Comparison of ENCODE assay signal across 8 cellular contexts in genomic region chr15:68820205-68820588, GRCh38. TPM values are rescaled to one million over a fixed set of nuclear protein-coding genes. Genes with fewer than 3 reads are reported as not detected.
A peak's percentile ranks its signal among the peaks of the same experiment; 100 is the strongest.
DNase-seq lines count a peak whose midpoint lies in the region; ATAC-seq, FAIRE-seq and TF ChIP-seq lines count a peak whose summit lies in the region.

No MANE protein-coding gene starts in this region.

- WGBS in GM12878 (ENCODE audit: insufficient coverage, insufficient replicate concordance, low lambda C conversion rate, missing lambda C conversion rate), result under 1% methylated on average over 26 of the region's 31 CpGs

- H3K9me3 ChIP-seq in GM12878 (replicated peaks; ENCODE audit: control insufficient read depth, insufficient read depth, low read length), result no peaks in the 10 kb centered on the region

- H2AFZ ChIP-seq in GM12878 (ENCODE audit: control insufficient read depth, low read depth, low read length), result peak overlapping the region; percentile 47; the same call in 1 of the 2 replicates

- peak; percentile 89 for TF ChIP-seq POLR2A in GM12878 (IDR thresholded peaks at IDR 0.05; ENCODE audit: low read depth, low read length)

- H3K9ac ChIP-seq in GM12878 (ENCODE audit: control insufficient read depth, insufficient read depth, low read length), result peak overlapping the region; percentile 99

- 0 out of 2 replicates have a peak overlapping the region, but pooled peaks have one; percentile 25 for H3K4me2 ChIP-seq in GM12878 (ENCODE audit: control insufficient read depth, insufficient read depth)

- DNase-seq in NK-92 treated with Interleukin-12 subunit alpha and Interleukin-12 subunit beta, amount 100 ng/mL, for 24 hours (lab: John Stamatoyannopoulos, UW), result peak; percentile 62
- no peak for DNase-seq in NK-92 (lab: John Stamatoyannopoulos, UW; ENCODE audit: unreplicated experiment)
- DNase-seq in T-helper 2 cell, result peak; percentile 24 to 82 (median 45)
- no peak for DNase-seq in GM12878 (ENCODE audit: low read depth, low spot score)
- peak; percentile 51 for DNase-seq in kidney tubule cell (ENCODE audit: low spot score)
- DNase-seq in stimulated activated CD4-positive, alpha-beta T cell treated with anti-CD3 and anti-CD28 coated beads, Interleukin-2, amount 100 ng/mL, for 24 hours, result peak; percentile 70 to 75
- no peak for DNase-seq in foreskin melanocyte
- no peak for DNase-seq in NCI-H187 treated with DMSO at 0.1 percent for 48 hours (lab: John Stamatoyannopoulos, UW)

- TF ChIP-seq EP300 in GM12878 (IDR thresholded peaks at IDR 0.05; ENCODE audit: borderline replicate concordance in 1 of 2, control insufficient read depth in 1 of 2, low read depth in 2 of 2, low read length in 2 of 2), result no peak

- POLR2A ChIA-PET in GM12878 (lab: Charles Lee), result interaction anchor here (1.1 to 6.8 kb wide), 2 partner anchors 26 to 29 kb away, joined by 3 to 77 read pairs; no protein-coding TSS in a partner anchor

- CTCF ChIA-PET in GM12878 (lab: Yijun Ruan, JAX), result interaction anchor here (0.9 to 1.0 kb wide), 2 partner anchors 8 to 22 kb away, joined by 3 to 4 read pairs; no protein-coding TSS in a partner anchor

- ATAC-seq in GM12878, result peak; percentile 6; the same call in 2 of the 3 replicates

- SMC1A ChIA-PET in GM12878 (lab: Charles Lee; ENCODE audit: uncharacterized antibody, unreplicated experiment), result interaction anchor here (7.6 kb wide), 1 partner anchor 25 kb away, joined by 67 read pairs; no protein-coding TSS in a partner anchor

- TF ChIP-seq CTCF in GM12878 (IDR thresholded peaks at IDR 0.05 in 2 of 3, conservative IDR thresholded peaks at IDR 0.05 in 1 of 3; ENCODE audit: control insufficient read depth in 2 of 3, extremely low read depth in 1 of 3, insufficient read depth in 1 of 3, low read depth in 3 of 3, low read length in 3 of 3), result no peak

- in situ Hi-C loops in GM12878 (cut with MboI), result loop anchor here (25.0 kb wide), 1 partner anchor 1283 kb away; the partner anchor contains the start of gene MAP2K5

- TF ChIP-seq RAD21 in GM12878 (IDR thresholded peaks at IDR 0.05; ENCODE audit: insufficient read depth, low read depth, low read length), result no peak

- no TSS peak for BruUV-seq in GM12878 (replicated peaks; lab: Mats Ljungman, UMichigan)

- peaks cover 2% of the 10 kb centered on the region; the same call in 1 of the 2 replicates for H4K20me1 ChIP-seq in GM12878 (ENCODE audit: control insufficient read depth, insufficient read depth)

- H3K4me1 ChIP-seq in GM12878 (ENCODE audit: control insufficient read depth, insufficient read depth, low read length), result peaks cover 23% of the 10 kb centered on the region

- RAD21 ChIA-PET in GM12878 (lab: Charles Lee; ENCODE audit: unreplicated experiment), result interaction anchor here (1.1 kb wide), 1 partner anchor 37 kb away, joined by 3 read pairs; no protein-coding TSS in a partner anchor

- peaks cover 75% of the 10 kb centered on the region for H3K79me2 ChIP-seq in GM12878 (ENCODE audit: control insufficient read depth, insufficient read depth, low read length)

- H3K27ac ChIP-seq in GM12878 (ENCODE audit: control insufficient read depth, insufficient read depth), result peak overlapping the region; percentile 99

- H3K27me3 ChIP-seq in GM12878 (replicated peaks in 1 of 2; ENCODE audit: control insufficient read depth in 2 of 2, insufficient read depth in 2 of 2, low read length in 1 of 2), result no peaks in the 10 kb centered on the region

- intact Hi-C loops in GM12878 (cut with micrococcal nuclease; ENCODE audit: unreplicated experiment), result no loop called here

- peak overlapping the region; percentile 98 for H3K4me3 ChIP-seq in GM12878

- peaks cover 0 to 7% of the 10 kb centered on the region in 2 experiments; a peak in 2 of 4 replicates for H3K36me3 ChIP-seq in GM12878 (ENCODE audit: control insufficient read depth in 2 of 2, insufficient read depth in 2 of 2, low read length in 1 of 2)

- no peak for FAIRE-seq in GM12878 (lab: Jason Lieb, UNC)

TF ChIP-seq in GM12878, 131 proteins besides CTCF, POLR2A, EP300 and RAD21 (continues in another document):
- TF ChIP-seq ZBED1 (IDR thresholded peaks at IDR 0.05; ENCODE audit: borderline replicate concordance) (0 out of 2 replicates have a peak, but pooled peaks have one; percentile 24), CBX5 (IDR thresholded peaks at IDR 0.05; ENCODE audit: low read depth) (no peak), HCFC1 (IDR thresholded peaks at IDR 0.05; ENCODE audit: low read length) (no peak), BCL11A (IDR thresholded peaks at IDR 0.05; ENCODE audit: low read depth, low read length) (peak; percentile 30; the same call in 1 of the 2 replicates), POU2F2 (IDR thresholded peaks at IDR 0.05; ENCODE audit: borderline replicate concordance, low read depth, low read length) (no peak), BACH1 (IDR thresholded peaks at IDR 0.05; ENCODE audit: borderline replicate concordance) (no peak), MLLT1 (IDR thresholded peaks at IDR 0.05) (no peak), YBX1 (IDR thresholded peaks at IDR 0.05) (no peak), HDGF (IDR thresholded peaks at IDR 0.05) (no peak), SMAD5 (IDR thresholded peaks at IDR 0.05; ENCODE audit: low read depth) (0 out of 2 replicates have a peak, but pooled peaks have one; percentile 44), ASH2L (IDR thresholded peaks at IDR 0.05; ENCODE audit: borderline replicate concordance, low read depth) (no peak), SUPT20H (IDR thresholded peaks at IDR 0.05; ENCODE audit: borderline replicate concordance, control insufficient read depth, low read depth, low read length) (no peak), KAT2A (conservative IDR thresholded peaks at IDR 0.05; ENCODE audit: control insufficient read depth, low read depth, low read length) (no peak), IKZF2 (IDR thresholded peaks at IDR 0.05) (no peak), POLR2AphosphoS5 (IDR thresholded peaks at IDR 0.05; ENCODE audit: low read length) (peak; percentile 64; the same call in 1 of the 2 replicates), IRF3 (IDR thresholded peaks at IDR 0.05) (no peak), FOS (IDR thresholded peaks at IDR 0.05; ENCODE audit: borderline replicate concordance, extremely low read depth, insufficient read length) (no peak), MYB (IDR thresholded peaks at IDR 0.05; ENCODE audit: borderline replicate concordance, low read depth, low read length) (no peak), RELA (IDR thresholded peaks at IDR 0.05; ENCODE audit: borderline replicate concordance, partially characterized antibody) (no peak), NFXL1 (IDR thresholded peaks at IDR 0.05; ENCODE audit: borderline replicate concordance) (no peak), IRF5 (IDR thresholded peaks at IDR 0.05; ENCODE audit: borderline replicate concordance) (no peak), SUZ12 (IDR thresholded peaks at IDR 0.05; ENCODE audit: unreplicated experiment) (no peak)

RNA-seq across cellular contexts. Expression of gene ANP32A, which starts 0.5 kb away (rescaled TPM):
- 115 and 122 TPM in 2 replicates for total RNA-seq in GM12878 (2013; cell fraction: nucleolus; rRNA removed)
- total RNA-seq in GM12878 (2014; rRNA removed), result 113 and 115 TPM in 2 replicates
- total RNA-seq in GM12878 (2014; rRNA removed; fragmentation: Illumina TruSeq; extraction: Trizol), result 232 and 235 TPM in 2 replicates
- 227 and 244 TPM in 2 replicates for total RNA-seq in GM12878 (2021)
- polyA plus RNA-seq in GM12878 (2011; ENCODE audit: low read depth), result 105 TPM
- polyA plus RNA-seq in GM12878 (2011; rRNA removed), result 170 and 224 TPM in 2 replicates
- polyA plus RNA-seq in GM12878 (2011; cell fraction: cytosol; rRNA removed), result 77.2 and 86.6 TPM in 2 replicates
- polyA plus RNA-seq in GM12878 (2011; cell fraction: nucleus; rRNA removed), result 56.0 and 69.4 TPM in 2 replicates
- polyA plus RNA-seq in GM12878 (2012), result 179 and 207 TPM in 2 replicates
- 666 and 753 TPM in 2 replicates for polyA plus RNA-seq in GM12878 (2014; fragmentation: Illumina TruSeq; extraction: Trizol)
- 10 to 100 TPM; 29.6 to 35.3 TPM for polyA plus RNA-seq in GM12878 (2014; fragmentation: Nextera tagmentation; extraction: Ambion mirVana)
- polyA plus RNA-seq in GM12878 (2014; rRNA removed), result 247 and 261 TPM in 2 replicates
- polyA plus RNA-seq in GM12878 (2016; fragmentation: Nextera tagmentation; extraction: Ambion mirVana), result 100 to 1,000 TPM; 232 to 271 TPM
- 62.1 and 70.0 TPM in 2 replicates for polyA minus RNA-seq in GM12878 (2011; rRNA and poly(A)+ RNA removed)
- polyA minus RNA-seq in GM12878 (2011; cell fraction: cytosol; rRNA and poly(A)+ RNA removed), result 39.3 and 49.7 TPM in 2 replicates
- polyA minus RNA-seq in GM12878 (2011; cell fraction: nucleus; rRNA and poly(A)+ RNA removed), result 31.4 and 59.3 TPM in 2 replicates

Comparison
In these comparisons a context has a peak if more than half of its experiments do, and no peak if none do; other contexts are left out.
1. DNase-seq: peak in NK-92 treated with Interleukin-12 subunit alpha and Interleukin-12 subunit beta, amount 100 ng/mL, for 24 hours (single experiment), T-helper 2 cell (5 of 5), kidney tubule cell (single experiment) and stimulated activated CD4-positive, alpha-beta T cell treated with anti-CD3 and anti-CD28 coated beads, Interleukin-2, amount 100 ng/mL, for 24 hours (2 of 2); none in NK-92 (single experiment), GM12878 (single experiment), foreskin melanocyte (single experiment) and NCI-H187 treated with DMSO at 0.1 percent for 48 hours (single experiment).